Comparison of ENCODE assay signal across 8 cellular contexts in genomic region chr2:43169987-43170732, GRCh38. TPM values are rescaled to one million over a fixed set of nuclear protein-coding genes. Genes with fewer than 3 reads are reported as not detected.
DNase-seq lines count a peak whose midpoint lies in the region; ATAC-seq and TF ChIP-seq lines count a peak whose summit lies in the region.

No MANE protein-coding gene starts in this region.

- TF ChIP-seq POLR2A in gastrocnemius medialis (IDR thresholded peaks at IDR 0.05): no peak

- intact Hi-C loops in activated CD8-positive, alpha-beta T cell treated with anti-CD3 and anti-CD28 coated beads for 36 hours (cut with micrococcal nuclease): loop anchor here (5.0 kb wide), 2 partner anchors 33 to 47 kb away; no protein-coding TSS in a partner anchor
- intact Hi-C loops in gastrocnemius medialis (cut with DNase I; ENCODE audit: low total_unique reads): no loop called here

- POLR2A ChIA-PET in activated CD8-positive, alpha-beta T cell treated with anti-CD3 and anti-CD28 coated beads for 36 hours (lab: Charles Lee): interaction anchor here (0.5 to 19.8 kb wide), 18 partner anchors 8 to 1213 kb away, joined by 3 to 252 read pairs (median 4); partner anchors contain the start of gene ZFP36L2

- TF ChIP-seq CTCF in AG09309 (IDR thresholded peaks at IDR 0.05; ENCODE audit: control insufficient read depth, insufficient read depth, low read depth, low read length, missing control alignments) (peak; percentile 45), gastrocnemius medialis (IDR thresholded peaks at IDR 0.05 in 4 of 5, conservative IDR thresholded peaks at IDR 0.05 in 1 of 5) (peak; percentile 39 to 71 (median 70))
- peak; percentile 88 for TF ChIP-seq CTCF in activated CD8-positive, alpha-beta T cell treated with anti-CD3 and anti-CD28 coated beads for 36 hours (IDR thresholded peaks at IDR 0.05)

- H3K4me3 Mint-ChIP-seq in activated CD8-positive, alpha-beta T cell treated with anti-CD3 and anti-CD28 coated beads for 36 hours: peak overlapping the region; percentile 54

- peaks cover 2% of the 10 kb centered on the region for H3K36me3 Mint-ChIP-seq in activated CD8-positive, alpha-beta T cell treated with anti-CD3 and anti-CD28 coated beads for 36 hours (ENCODE audit: low read depth)

- H3K4me1 ChIP-seq in gastrocnemius medialis: peaks cover 0 to 10% of the 10 kb centered on the region in 2 donors

- H3K9me3 Mint-ChIP-seq in activated CD8-positive, alpha-beta T cell treated with anti-CD3 and anti-CD28 coated beads for 36 hours: no peaks in the 10 kb centered on the region

- H3K4me3 ChIP-seq in AG09309 (ENCODE audit: control insufficient read depth, low read depth, low read length) (no peak overlapping the region), gastrocnemius medialis (no peak overlapping the region)

- no peaks in the 10 kb centered on the region for H3K36me3 ChIP-seq in gastrocnemius medialis

- peak overlapping the region in 2 of 4 donors; percentile 51 to 53 for H3K27ac ChIP-seq in gastrocnemius medialis

- peaks cover 75% of the 10 kb centered on the region for H3K4me1 Mint-ChIP-seq in activated CD8-positive, alpha-beta T cell treated with anti-CD3 and anti-CD28 coated beads for 36 hours (ENCODE audit: low read depth)

- in situ Hi-C loops in KBM-7 (cut with MboI; ENCODE audit: low pct_unique_long_range_greater_than_20kb, low sequenced_read_pairs) (no loop called here), gastrocnemius medialis (cut with MboI; ENCODE audit: low sequenced_read_pairs in 4 of 4) (loop anchor here in 2 of 4 donors (10.0 kb wide), 2 partner anchors 55 to 315 kb away; partner anchors contain the start of gene ZFP36L2 (in 1 of the 2))

- CTCF ChIA-PET in activated CD8-positive, alpha-beta T cell treated with anti-CD3 and anti-CD28 coated beads for 36 hours (lab: Charles Lee): interaction anchor here (0.9 to 6.5 kb wide), 20 partner anchors 10 to 314 kb away, joined by 3 to 90 read pairs (median 6); no protein-coding TSS in a partner anchor

- peaks cover 0 to 5% (median 0%) of the 10 kb centered on the region in 3 donors for H3K9me3 ChIP-seq in gastrocnemius medialis

- DNase-seq in AG09309 (ENCODE audit: low read depth) (no peak), KBM-7 (peak; percentile 82), gastrocnemius medialis (peak in 1 of 2 donors; percentile 53), NCI-H774 (lab: John Stamatoyannopoulos, UW) (no peak), DMS153 treated with DMSO at 0.1 percent for 48 hours (lab: John Stamatoyannopoulos, UW; ENCODE audit: unreplicated experiment) (no peak)
- peak; percentile 74 for DNase-seq in activated CD8-positive, alpha-beta T cell treated with anti-CD3 and anti-CD28 coated beads for 36 hours

- no peak for ATAC-seq in activated CD8-positive, alpha-beta T cell treated with anti-CD3 and anti-CD28 coated beads for 36 hours
- ATAC-seq in esophagus mucosa: peak; percentile 34
- ATAC-seq in gastrocnemius medialis: peak; percentile 26 to 55
- ATAC-seq in GM19463 (IDR thresholded peaks at IDR 0.05; ENCODE audit: unreplicated experiment): no peak

- peak overlapping the region; percentile 94 for H3K27ac Mint-ChIP-seq in activated CD8-positive, alpha-beta T cell treated with anti-CD3 and anti-CD28 coated beads for 36 hours

- no peaks in the 10 kb centered on the region for H3K27me3 Mint-ChIP-seq in activated CD8-positive, alpha-beta T cell treated with anti-CD3 and anti-CD28 coated beads for 36 hours

- no peaks in the 10 kb centered on the region for H3K27me3 ChIP-seq in gastrocnemius medialis

RNA-seq across cellular contexts. Expression of gene ZFP36L2, which starts 56.2 kb away (rescaled TPM):
- total RNA-seq in activated CD8-positive, alpha-beta T cell treated with anti-CD3 and anti-CD28 coated beads for 36 hours: 100 to 1,000 TPM; 102 to 106 TPM
- total RNA-seq in esophagus mucosa: 71.0 TPM
- total RNA-seq in gastrocnemius medialis: 10 to 100 TPM; 15.5 to 58.6 (median 44.8) TPM

Comparison
In these comparisons a context has a peak if more than half of its experiments do, and no peak if none do; other contexts are left out.
1. DNase-seq: peak in KBM-7 (single experiment) and activated CD8-positive, alpha-beta T cell treated with anti-CD3 and anti-CD28 coated beads for 36 hours (single experiment); none in AG09309 (single experiment), NCI-H774 (single experiment) and DMS153 treated with DMSO at 0.1 percent for 48 hours (single experiment).
2. ATAC-seq: peak in esophagus mucosa (single experiment) and gastrocnemius medialis (2 of 2); none in activated CD8-positive, alpha-beta T cell treated with anti-CD3 and anti-CD28 coated beads for 36 hours (single experiment) and GM19463 (single experiment).
3. Peak in every context shown above with its lines, with median percentiles within 50 percentile points of each other: CTCF ChIP-seq.